In genomic region chr15:62431391-62431790, GRCh38 we compare ENCODE assay signal across 1 cellular context.
TF ChIP-seq lines count a peak whose summit lies in the region.

No MANE protein-coding gene starts in this region.

TF ChIP-seq in WTC11, 78 proteins besides CTCF, POLR2A, EP300 and RAD21 (continued from another document):
- TF ChIP-seq, protein P1, sequence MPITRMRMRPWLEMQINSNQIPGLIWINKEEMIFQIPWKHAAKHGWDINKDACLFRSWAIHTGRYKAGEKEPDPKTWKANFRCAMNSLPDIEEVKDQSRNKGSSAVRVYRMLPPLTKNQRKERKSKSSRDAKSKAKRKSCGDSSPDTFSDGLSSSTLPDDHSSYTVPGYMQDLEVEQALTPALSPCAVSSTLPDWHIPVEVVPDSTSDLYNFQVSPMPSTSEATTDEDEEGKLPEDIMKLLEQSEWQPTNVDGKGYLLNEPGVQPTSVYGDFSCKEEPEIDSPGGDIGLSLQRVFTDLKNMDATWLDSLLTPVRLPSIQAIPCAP (CRISPR knock-in tag; IDR thresholded peaks at IDR 0.05), result no peak
- TF ChIP-seq, protein P2, sequence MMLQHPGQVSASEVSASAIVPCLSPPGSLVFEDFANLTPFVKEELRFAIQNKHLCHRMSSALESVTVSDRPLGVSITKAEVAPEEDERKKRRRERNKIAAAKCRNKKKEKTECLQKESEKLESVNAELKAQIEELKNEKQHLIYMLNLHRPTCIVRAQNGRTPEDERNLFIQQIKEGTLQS (CRISPR knock-in tag; conservative IDR thresholded peaks at IDR 0.05), result no peak
- no peak for TF ChIP-seq FOXP4 (CRISPR knock-in tag; IDR thresholded peaks at IDR 0.05)
- TF ChIP-seq, protein P3, sequence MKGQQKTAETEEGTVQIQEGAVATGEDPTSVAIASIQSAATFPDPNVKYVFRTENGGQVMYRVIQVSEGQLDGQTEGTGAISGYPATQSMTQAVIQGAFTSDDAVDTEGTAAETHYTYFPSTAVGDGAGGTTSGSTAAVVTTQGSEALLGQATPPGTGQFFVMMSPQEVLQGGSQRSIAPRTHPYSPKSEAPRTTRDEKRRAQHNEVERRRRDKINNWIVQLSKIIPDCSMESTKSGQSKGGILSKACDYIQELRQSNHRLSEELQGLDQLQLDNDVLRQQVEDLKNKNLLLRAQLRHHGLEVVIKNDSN (CRISPR knock-in tag; IDR thresholded peaks at IDR 0.05), result no peak
- TF ChIP-seq, protein P4, sequence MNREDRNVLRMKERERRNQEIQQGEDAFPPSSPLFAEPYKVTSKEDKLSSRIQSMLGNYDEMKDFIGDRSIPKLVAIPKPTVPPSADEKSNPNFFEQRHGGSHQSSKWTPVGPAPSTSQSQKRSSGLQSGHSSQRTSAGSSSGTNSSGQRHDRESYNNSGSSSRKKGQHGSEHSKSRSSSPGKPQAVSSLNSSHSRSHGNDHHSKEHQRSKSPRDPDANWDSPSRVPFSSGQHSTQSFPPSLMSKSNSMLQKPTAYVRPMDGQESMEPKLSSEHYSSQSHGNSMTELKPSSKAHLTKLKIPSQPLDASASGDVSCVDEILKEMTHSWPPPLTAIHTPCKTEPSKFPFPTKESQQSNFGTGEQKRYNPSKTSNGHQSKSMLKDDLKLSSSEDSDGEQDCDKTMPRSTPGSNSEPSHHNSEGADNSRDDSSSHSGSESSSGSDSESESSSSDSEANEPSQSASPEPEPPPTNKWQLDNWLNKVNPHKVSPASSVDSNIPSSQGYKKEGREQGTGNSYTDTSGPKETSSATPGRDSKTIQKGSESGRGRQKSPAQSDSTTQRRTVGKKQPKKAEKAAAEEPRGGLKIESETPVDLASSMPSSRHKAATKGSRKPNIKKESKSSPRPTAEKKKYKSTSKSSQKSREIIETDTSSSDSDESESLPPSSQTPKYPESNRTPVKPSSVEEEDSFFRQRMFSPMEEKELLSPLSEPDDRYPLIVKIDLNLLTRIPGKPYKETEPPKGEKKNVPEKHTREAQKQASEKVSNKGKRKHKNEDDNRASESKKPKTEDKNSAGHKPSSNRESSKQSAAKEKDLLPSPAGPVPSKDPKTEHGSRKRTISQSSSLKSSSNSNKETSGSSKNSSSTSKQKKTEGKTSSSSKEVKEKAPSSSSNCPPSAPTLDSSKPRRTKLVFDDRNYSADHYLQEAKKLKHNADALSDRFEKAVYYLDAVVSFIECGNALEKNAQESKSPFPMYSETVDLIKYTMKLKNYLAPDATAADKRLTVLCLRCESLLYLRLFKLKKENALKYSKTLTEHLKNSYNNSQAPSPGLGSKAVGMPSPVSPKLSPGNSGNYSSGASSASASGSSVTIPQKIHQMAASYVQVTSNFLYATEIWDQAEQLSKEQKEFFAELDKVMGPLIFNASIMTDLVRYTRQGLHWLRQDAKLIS (CRISPR knock-in tag; IDR thresholded peaks at IDR 0.05; ENCODE audit: borderline replicate concordance), result no peak
- TF ChIP-seq ZNF512 (CRISPR knock-in tag; IDR thresholded peaks at IDR 0.05; ENCODE audit: borderline replicate concordance), result no peak
